In the genomic region with DNA sequence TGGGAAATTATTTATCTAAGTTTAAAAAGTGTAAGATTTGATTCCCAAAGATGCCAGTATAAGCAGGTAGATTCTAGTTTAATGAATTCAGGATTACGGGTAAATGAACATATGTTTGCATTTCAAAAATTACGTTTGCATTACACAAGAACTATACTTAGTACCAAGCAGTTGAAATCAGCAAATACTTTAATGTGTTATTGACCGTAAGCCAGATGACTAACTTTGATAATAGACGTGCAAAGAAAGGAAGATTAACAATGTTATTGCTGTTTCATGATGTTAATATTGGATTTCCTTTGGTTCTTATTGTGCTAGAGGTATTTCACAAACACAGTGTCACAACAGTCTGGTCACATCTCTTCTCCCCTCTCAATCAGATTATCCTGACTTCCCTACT, we compare ENCODE assay signal across 9 cellular contexts.
"Had no signal": no experiment of that assay in that cellular context is flagged by ENCODE, and none has a peak within 500 bp of the region (broad histone marks: within the 10 kb centered on the region; RNA-seq: fewer than 3 reads in every experiment).

No MANE protein-coding gene starts in this region.

- FAIRE-seq: H1, H54, HepG2, K562 had no signal

- ATAC-seq: GM23338, HepG2, K562 had no signal

- DNase-seq: H9, HCEC 1CT, KG1 had no signal

- H3K27ac ChIP-seq: HL-60 had no signal

- H3K9me3 Mint-ChIP-seq: GM23338 had no signal

- H3K4me2 ChIP-seq: GM23338 had no signal

- H3K4me3 Mint-ChIP-seq: GM23338, H9 had no signal

- H3K27ac Mint-ChIP-seq: GM23338, H9 had no signal

- H3K4me3 ChIP-seq: GM23338, K562 had no signal

- H2AFZ ChIP-seq: GM23338 had no signal
